33 cellular contexts compared by ENCODE assay signal in the genomic region with DNA sequence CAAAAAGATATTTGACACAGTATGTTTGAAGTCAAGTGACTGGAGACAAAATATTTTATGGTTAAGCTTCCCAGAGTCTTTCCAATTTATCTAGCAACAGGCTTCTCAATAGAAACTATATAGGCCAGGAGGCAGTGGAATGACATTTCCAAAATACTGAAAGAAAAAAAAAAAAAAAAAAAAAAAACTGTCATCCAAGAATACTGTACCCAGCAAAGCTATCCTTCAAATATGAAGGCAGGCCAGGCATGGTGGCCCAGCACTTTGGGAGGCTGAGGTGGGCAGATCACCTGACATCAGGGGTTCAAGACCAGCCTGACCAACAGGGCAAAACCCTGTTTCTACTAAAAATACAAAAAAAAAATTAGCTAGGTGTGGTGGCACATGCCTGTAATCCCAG. TPM values are rescaled to one million over a fixed set of nuclear protein-coding genes. Genes with fewer than 3 reads are reported as not detected.
"Had no signal": no experiment of that assay in that cellular context is flagged by ENCODE, and none has a peak within 500 bp of the region (broad histone marks: within the 10 kb centered on the region; RNA-seq: fewer than 3 reads in every experiment).

No MANE protein-coding gene starts in this region.

- DNase-seq: colonic mucosa; cortex of kidney; effector CD8-positive, alpha-beta T cell; effector memory CD8-positive, alpha-beta T cell; endodermal cell; erythroblast; esophagus squamous epithelium; foreskin fibroblast; foreskin melanocyte; gastrocnemius medialis; glutamatergic neuron; head of caudate nucleus; heart right ventricle; hippocampal formation; left cardiac atrium; left lung; left ventricle myocardium superior; lower lobe of right lung; mesenchymal stem cell; mucosa of descending colon; naive B cell had no signal

- H3K27me3 ChIP-seq: colonic mucosa, gastrocnemius medialis, left lung had no signal

- H3K36me3 ChIP-seq: colonic mucosa, esophagus squamous epithelium, gastrocnemius medialis, heart right ventricle, left lung, lower lobe of right lung had no signal

- H3K27ac Mint-ChIP-seq: dendritic cell treated with granulocyte-macrophage colony-stimulating factor and Interleukin-4, amounts not matched to agents 40 ng/mL and 50 ng/mL, for 4 days; effector memory CD8-positive, alpha-beta T cell; endodermal cell; mesothelial cell of epicardium; naive B cell had no signal

- H3K4me1 Mint-ChIP-seq: endodermal cell, mesothelial cell of epicardium, naive B cell had no signal

- FAIRE-seq: endometrium, islet of Langerhans, keratinocyte had no signal

- H3K4me1 ChIP-seq: colonic mucosa, esophagus squamous epithelium, gastrocnemius medialis, heart right ventricle, left lung, lower lobe of right lung had no signal

- ATAC-seq: effector memory CD8-positive, alpha-beta T cell; esophagus mucosa; gastrocnemius medialis; heart right ventricle; left cardiac atrium; left lung; left ventricle myocardium superior; lower lobe of right lung; mucosa of descending colon had no signal

- H3K9me3 ChIP-seq: colonic mucosa had no signal

- H3K4me3 ChIP-seq: colonic mucosa, esophagus squamous epithelium, gastrocnemius medialis, heart right ventricle, left lung, lower lobe of right lung, mucosa of descending colon had no signal

- H3K27ac ChIP-seq: colonic mucosa, epithelial cell of prostate, esophagus squamous epithelium, gastrocnemius medialis, heart right ventricle, left lung, lower lobe of right lung had no signal

- H3K4me3 Mint-ChIP-seq: dendritic cell treated with granulocyte-macrophage colony-stimulating factor and Interleukin-4, amounts not matched to agents 40 ng/mL and 50 ng/mL, for 4 days; effector memory CD8-positive, alpha-beta T cell; endodermal cell; mesothelial cell of epicardium had no signal

RNA-seq across cellular contexts. Expression of a gene that starts 20.9 kb away (rescaled TPM):
- total RNA-seq: colonic mucosa, dermis microvascular lymphatic vessel endothelial cell, esophagus mucosa, glomerular endothelial cell, kidney epithelial cell, left cardiac atrium, mesenteric fat pad, myocyte had no signal
